ENCODE assay signal across 1 cellular context in genomic region chr1:25355841-25356395, GRCh38.
TF ChIP-seq lines count a peak whose summit lies in the region.

No MANE protein-coding gene starts in this region.

TF ChIP-seq in SK-N-SH treated with all-trans-retinoic acid at 6 μM for 48 hours, 23 proteins besides CTCF, POLR2A, EP300 and RAD21 (continued from another document):
- TF ChIP-seq BACH2 (CRISPR knock-in tag; IDR thresholded peaks at IDR 0.05; ENCODE audit: borderline replicate concordance): no peak
- no peak for TF ChIP-seq OSR1 (CRISPR knock-in tag; IDR thresholded peaks at IDR 0.05)
- no peak for TF ChIP-seq ZNF70 (CRISPR knock-in tag; IDR thresholded peaks at IDR 0.05)
- no peak for TF ChIP-seq GLIS3 (CRISPR knock-in tag; IDR thresholded peaks at IDR 0.05)
